Comparison of ENCODE assay signal across 13 cellular contexts in genomic region chr2:173028141-173028540, GRCh38. TPM values are rescaled to one million over a fixed set of nuclear protein-coding genes. Genes with fewer than 3 reads are reported as not detected.
DNase-seq lines count a peak whose midpoint lies in the region; ATAC-seq and TF ChIP-seq lines count a peak whose summit lies in the region.
"Had no signal": no experiment of that assay in that cellular context is flagged by ENCODE, and none has a peak within 500 bp of the region (broad histone marks: within the 10 kb centered on the region; RNA-seq: fewer than 3 reads in every experiment).

No MANE protein-coding gene starts in this region.

- H3K9me3 ChIP-seq in BLaER1 (peaks cover 8% of the 10 kb centered on the region; the same call in 1 of the 2 replicates), cardiac muscle cell (ENCODE audit: low read depth) (no peaks in the 10 kb centered on the region), psoas muscle (no peaks in the 10 kb centered on the region)
- H3K9me3 ChIP-seq: body of pancreas, thyroid gland had no signal

- TF ChIP-seq CTCF in cardiac muscle cell (IDR thresholded peaks at IDR 0.05; ENCODE audit: low read depth, low read length) (no peak), psoas muscle (IDR thresholded peaks at IDR 0.05) (no peak)

- no peak overlapping the region for H3K9ac ChIP-seq in BLaER1

- DNase-seq in cardiac muscle cell (ENCODE audit: low read depth in 1 of 2, low spot score in 1 of 2), result peak in 1 of 2 donors; percentile 21
- DNase-seq in psoas muscle, result no peak
- no peak for DNase-seq in HK-2 (ENCODE audit: unreplicated experiment)
- no peak for DNase-seq in midbrain (lab: John Stamatoyannopoulos, UW)
- no peak for DNase-seq in kidney glomerular epithelial cell (lab: John Stamatoyannopoulos, UW)
- DNase-seq: NCI-H1417 treated with DMSO at 0.1 percent for 48 hours, SHP77 treated with DMSO at 0.1 percent for 48 hours had no signal

- no peaks in the 10 kb centered on the region for H3K36me3 ChIP-seq in BLaER1
- H3K36me3 ChIP-seq in cardiac muscle cell, result no peaks in the 10 kb centered on the region
- no peaks in the 10 kb centered on the region for H3K36me3 ChIP-seq in psoas muscle (ENCODE audit: insufficient read depth in 1 of 2, low read depth in 1 of 2)
- H3K36me3 ChIP-seq: thyroid gland had no signal

- intact Hi-C loops in psoas muscle (cut with DNase I), result loop anchor here (2.0 to 10.0 kb wide), 3 partner anchors 63 to 329 kb away; partner anchors contain the start of gene CDCA7 (in 1 of the 2)

- H3K4me3 ChIP-seq in BLaER1 (no peak overlapping the region), cardiac muscle cell (no peak overlapping the region), psoas muscle (peak overlapping the region; percentile 27)
- H3K4me3 ChIP-seq: body of pancreas, lung, thyroid gland had no signal

- H3K27me3 ChIP-seq in BLaER1 (no peaks in the 10 kb centered on the region), cardiac muscle cell (no peaks in the 10 kb centered on the region), psoas muscle (ENCODE audit: insufficient read depth in 3 of 3, low read length in 2 of 3) (no peaks in the 10 kb centered on the region)
- H3K27me3 ChIP-seq: body of pancreas, thyroid gland had no signal

- no peaks in the 10 kb centered on the region for H4K20me1 ChIP-seq in BLaER1

- peaks cover 53% of the 10 kb centered on the region for H3K4me1 ChIP-seq in BLaER1
- peaks cover 29% of the 10 kb centered on the region for H3K4me1 ChIP-seq in cardiac muscle cell (ENCODE audit: low read depth)
- H3K4me1 ChIP-seq in psoas muscle, result peaks cover 56% of the 10 kb centered on the region

- H3K4me2 ChIP-seq in BLaER1, result peak overlapping the region; percentile 68

- ATAC-seq in SK-N-SH treated with all-trans-retinoic acid at 6 μM for 48 hours (0 out of 3 replicates have a peak, but pooled peaks have one; percentile 9), psoas muscle (peak in 3 of 4 donors; percentile 13 to 38 (median 24)), HG02973 (IDR thresholded peaks at IDR 0.05; ENCODE audit: unreplicated experiment) (no peak)

- H3K27ac ChIP-seq in BLaER1 (no peak overlapping the region), cardiac muscle cell (peak overlapping the region; percentile 93), psoas muscle (peak overlapping the region; percentile 92)
- H3K27ac ChIP-seq: body of pancreas, thyroid gland had no signal

- 13 to 36% (median 16%) methylated on average over 1 of the region's 1 CpG for WGBS in psoas muscle, 3 donors

TF ChIP-seq in SK-N-SH treated with all-trans-retinoic acid at 6 μM for 48 hours, 23 proteins besides CTCF, POLR2A, EP300 and RAD21:
- TF ChIP-seq ZNF70 (CRISPR knock-in tag; IDR thresholded peaks at IDR 0.05) (no peak), ESRRG (CRISPR knock-in tag; IDR thresholded peaks at IDR 0.05) (no peak), ARNTL (CRISPR knock-in tag; IDR thresholded peaks at IDR 0.05; ENCODE audit: borderline replicate concordance, low read depth) (no peak), OSR1 (CRISPR knock-in tag; IDR thresholded peaks at IDR 0.05) (no peak), BACH2 (CRISPR knock-in tag; IDR thresholded peaks at IDR 0.05; ENCODE audit: borderline replicate concordance) (no peak), CREB5 (CRISPR knock-in tag; IDR thresholded peaks at IDR 0.05; ENCODE audit: low read depth) (no peak), SNAI2 (CRISPR knock-in tag; IDR thresholded peaks at IDR 0.05) (no peak), PATZ1 (CRISPR knock-in tag; IDR thresholded peaks at IDR 0.05; ENCODE audit: borderline replicate concordance) (no peak), ISL1 (CRISPR knock-in tag; IDR thresholded peaks at IDR 0.05) (no peak), TCF4 (CRISPR knock-in tag; IDR thresholded peaks at IDR 0.05; ENCODE audit: borderline replicate concordance) (no peak), ZNF565 (CRISPR knock-in tag; conservative IDR thresholded peaks at IDR 0.05; ENCODE audit: low read depth) (no peak), ZNF8 (CRISPR knock-in tag; IDR thresholded peaks at IDR 0.05) (no peak), ZFP30 (CRISPR knock-in tag; IDR thresholded peaks at IDR 0.05) (no peak)
TF ChIP-seq in SK-N-SH treated with all-trans-retinoic acid at 6 μM for 48 hours: peak in this region for 0.

RNA-seq across cellular contexts. Expression of gene MAP3K20, which starts 47.5 kb away (rescaled TPM):
- total RNA-seq in cardiac muscle cell (86.8 and 151 TPM in 2 replicates), psoas muscle (100 to 1,000 TPM; 366 to 533 (median 468) TPM)
- polyA plus RNA-seq in cardiac muscle cell (169 and 291 TPM in 2 replicates), psoas muscle (100 to 1,000 TPM in 2 of 3 donors, 10 to 100 TPM in 1; 41.8 to 224 (median 112) TPM)
